Comparison of ENCODE assay signal across 8 cellular contexts in the genomic region with DNA sequence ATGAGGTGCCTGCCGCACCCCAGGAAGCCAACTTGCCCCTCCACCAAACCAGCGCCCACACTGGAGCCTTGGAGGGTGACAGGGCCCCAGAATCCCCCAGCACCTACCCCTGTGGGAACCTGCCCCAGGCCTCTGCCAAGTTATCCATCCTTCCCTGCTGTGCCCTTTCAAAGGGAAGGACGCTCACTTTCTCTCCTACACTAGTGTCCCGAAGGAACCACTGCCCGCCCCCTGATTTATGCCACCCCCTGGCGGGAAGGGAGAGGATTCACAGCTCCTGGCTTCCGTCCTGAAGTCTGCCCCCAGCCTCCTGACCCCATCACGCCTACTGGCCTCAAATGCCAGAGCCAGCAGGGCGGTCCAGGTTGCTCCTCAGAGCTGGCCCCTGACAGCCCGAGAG. TPM values are rescaled to one million over a fixed set of nuclear protein-coding genes. Genes with fewer than 3 reads are reported as not detected.
A peak's percentile ranks its signal among the peaks of the same experiment; 100 is the strongest.
DNase-seq lines count a peak whose midpoint lies in the region; ATAC-seq and TF ChIP-seq lines count a peak whose summit lies in the region.

No MANE protein-coding gene starts in this region.

- no peak for ATAC-seq in GM19351 (IDR thresholded peaks at IDR 0.05; ENCODE audit: unreplicated experiment)

- no peaks in the 10 kb centered on the region for H3K79me2 ChIP-seq in fibroblast of lung (ENCODE audit: control insufficient read depth, insufficient read depth, low read length)

- H3K9me3 ChIP-seq in fibroblast of lung (ENCODE audit: control insufficient read depth, insufficient read depth, low read depth, low read length) = no peaks in the 10 kb centered on the region

- H4K20me1 ChIP-seq in fibroblast of lung (ENCODE audit: control insufficient read depth, extremely low read depth, insufficient read depth, low read length) = no peaks in the 10 kb centered on the region

- H3K4me3 ChIP-seq in fibroblast of lung (replicated peaks in 1 of 4; ENCODE audit: control extremely low read depth in 1 of 4, insufficient read depth in 1 of 4, low read depth in 3 of 4, low read length in 4 of 4) (peak overlapping the region in 1 of 4 experiments; percentile 10), retinal pigment epithelial cell (ENCODE audit: low read length) (no peak overlapping the region)

- peaks cover 2% of the 10 kb centered on the region for H3K4me1 ChIP-seq in fibroblast of lung (ENCODE audit: control insufficient read depth, extremely low read depth, insufficient read depth, low read length)

- H3K36me3 ChIP-seq in fibroblast of lung (ENCODE audit: control insufficient read depth, insufficient read depth, low read length) = no peaks in the 10 kb centered on the region

- DNase-seq in NCI-H748 (lab: John Stamatoyannopoulos, UW; ENCODE audit: unreplicated experiment) (peak; percentile 33), NCI-H748 treated with DMSO at 0.1 percent for 48 hours (lab: John Stamatoyannopoulos, UW) (no peak), RKO (ENCODE audit: low spot score) (peak; percentile 48), fibroblast of lung (ENCODE audit: low read depth in 2 of 2) (peak; percentile 36 to 46), retinal pigment epithelial cell (ENCODE audit: low read depth) (no peak), NCI-H226 (no peak), NCI-H446 treated with DMSO at 0.1 percent for 48 hours (lab: John Stamatoyannopoulos, UW) (no peak)

- peak overlapping the region; percentile 23 for H3K4me2 ChIP-seq in fibroblast of lung (ENCODE audit: extremely low read depth, insufficient read depth, low read length)

- no peak overlapping the region for H3K9ac ChIP-seq in fibroblast of lung (ENCODE audit: insufficient read depth, low read length)

- H3K27ac ChIP-seq in fibroblast of lung (ENCODE audit: insufficient read depth, low read length) = no peak overlapping the region

- H3K27me3 ChIP-seq in fibroblast of lung (ENCODE audit: control insufficient read depth, insufficient read depth, low read length) = no peaks in the 10 kb centered on the region

- H2AFZ ChIP-seq in fibroblast of lung (ENCODE audit: low read length) = no peak overlapping the region

- TF ChIP-seq CTCF in fibroblast of lung (conservative IDR thresholded peaks at IDR 0.05 in 1 of 2, IDR thresholded peaks at IDR 0.05 in 1 of 2; ENCODE audit: low read depth in 1 of 2, low read length in 2 of 2) (peak; percentile 30 to 43), retinal pigment epithelial cell (conservative IDR thresholded peaks at IDR 0.05; ENCODE audit: low read depth, low read length) (peak; percentile 60)

RNA-seq across cellular contexts. Expression of a gene that starts 1.4 kb away (rescaled TPM):
- total RNA-seq in fibroblast of lung = 13.4 and 16.5 TPM in 2 replicates
- polyA plus RNA-seq in fibroblast of lung = 8.8 and 10.4 TPM in 2 replicates
- 15.7 and 16.1 TPM in 2 replicates for polyA plus RNA-seq in fibroblast of lung (2012)
- polyA minus RNA-seq in fibroblast of lung (ENCODE audit: low replicate concordance) = 49.8 and 76.3 TPM in 2 replicates

RNA-seq across cellular contexts. Expression of a gene that starts 42.7 kb away (rescaled TPM):
- total RNA-seq in fibroblast of lung = under 0.01 TPM in 1 of 2 replicates, not detected in the other
- polyA plus RNA-seq in fibroblast of lung = not detected in 2 replicates
- 0.08 TPM in 1 of 2 replicates, not detected in the other for polyA plus RNA-seq in fibroblast of lung (2012)
- not detected in 2 replicates for polyA minus RNA-seq in fibroblast of lung (ENCODE audit: low replicate concordance)

RNA-seq across cellular contexts. Expression of a gene that starts 56.9 kb away (rescaled TPM):
- total RNA-seq in fibroblast of lung = 2.6 and 3.0 TPM in 2 replicates
- polyA plus RNA-seq in fibroblast of lung = 3.5 and 3.7 TPM in 2 replicates
- polyA plus RNA-seq in fibroblast of lung (2012) = 3.2 and 4.7 TPM in 2 replicates
- polyA minus RNA-seq in fibroblast of lung (ENCODE audit: low replicate concordance) = 8.0 and 8.4 TPM in 2 replicates

Comparison
In these comparisons a context has a peak if more than half of its experiments do, and no peak if none do; other contexts are left out.
1. DNase-seq: peak in NCI-H748 (single experiment), RKO (single experiment) and fibroblast of lung (2 of 2); none in NCI-H748 treated with DMSO at 0.1 percent for 48 hours (single experiment), retinal pigment epithelial cell (single experiment), NCI-H226 (single experiment) and NCI-H446 treated with DMSO at 0.1 percent for 48 hours (single experiment).